In the genomic region with DNA sequence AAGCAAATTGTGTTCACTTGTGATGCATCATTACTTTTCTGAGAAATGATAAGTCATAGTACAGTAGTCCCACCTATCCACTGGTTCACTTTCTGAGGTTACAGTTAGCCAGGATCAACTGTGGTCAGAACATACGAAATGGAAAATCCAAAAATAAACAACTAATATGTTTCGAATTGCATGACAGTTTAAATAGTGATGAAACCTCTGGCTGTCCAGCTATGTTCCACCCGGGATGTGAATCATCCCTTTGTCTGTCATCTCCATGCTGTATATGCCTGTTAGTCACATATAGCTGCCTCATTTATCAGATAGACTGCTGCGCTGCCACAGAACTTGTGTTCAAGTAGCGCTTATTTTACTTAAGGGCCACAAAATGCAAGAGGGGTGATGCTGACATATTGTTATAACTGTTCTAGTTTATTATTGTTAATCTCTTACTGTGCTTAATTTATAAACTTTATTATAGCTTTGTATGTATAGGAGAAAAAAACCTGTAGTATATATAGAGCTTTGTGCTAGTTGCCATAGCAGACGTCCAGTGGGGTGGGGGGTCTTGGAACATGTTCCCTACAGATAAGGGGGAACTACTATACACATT, we compare ENCODE assay signal across 10 cellular contexts. TPM values are rescaled to one million over a fixed set of nuclear protein-coding genes. Genes with fewer than 3 reads are reported as not detected.
A peak's percentile ranks its signal among the peaks of the same experiment; 100 is the strongest.
DNase-seq lines count a peak whose midpoint lies in the region; ATAC-seq and TF ChIP-seq lines count a peak whose summit lies in the region.
"Had no signal": no experiment of that assay in that cellular context is flagged by ENCODE, and none has a peak within 500 bp of the region (broad histone marks: within the 10 kb centered on the region; RNA-seq: fewer than 3 reads in every experiment).

No MANE protein-coding gene starts in this region.

- peak overlapping the region; percentile 38 for H3K4me2 ChIP-seq in SK-N-SH

- TF ChIP-seq EP300 in SK-N-SH (IDR thresholded peaks at IDR 0.05; ENCODE audit: borderline replicate concordance in 1 of 2, low read depth in 1 of 2, low read length in 1 of 2): peak in 1 of 2 experiments; percentile 60; a peak in 1 of 4 replicates

- no peaks in the 10 kb centered on the region for H3K9me2 ChIP-seq in SK-N-SH

- H2AFZ ChIP-seq in SK-N-SH (ENCODE audit: low read depth): 0 out of 2 replicates have a peak overlapping the region, but pooled peaks have one; percentile 35

- H3K4me1 ChIP-seq in SK-N-SH (ENCODE audit: control insufficient read depth in 1 of 2, insufficient read depth in 2 of 2, low read depth in 1 of 2, low read length in 1 of 2) (peaks cover 14 to 28% of the 10 kb centered on the region in 2 experiments; a peak in 3 of 4 replicates), foreskin keratinocyte (peaks cover 42% of the 10 kb centered on the region)

- peaks cover 23% of the 10 kb centered on the region for H3F3A ChIP-seq in SK-N-SH (replicated peaks; ENCODE audit: insufficient read depth)

- H3K36me3 Mint-ChIP-seq in stimulated activated effector memory CD8-positive, alpha-beta T cell treated with anti-CD3 and anti-CD28 coated beads, Interleukin-12 subunit alpha, Interleukin-12 subunit beta, amount 100 ng/mL, for 72 hours: no peaks in the 10 kb centered on the region
- H3K36me3 Mint-ChIP-seq: CD4-positive, CD25-positive, alpha-beta regulatory T cell had no signal

- peak overlapping the region; percentile 41; the same call in 1 of the 2 replicates for H3K9ac ChIP-seq in SK-N-SH

- peak; percentile 15 for DNase-seq in activated naive CD4-positive, alpha-beta T cell treated with Interleukin-2 at 50 U/mL for 16 hours
- no peak for DNase-seq in activated naive CD4-positive, alpha-beta T cell (lab: John Stamatoyannopoulos, UW)
- DNase-seq in SK-N-SH: no peak
- peak; percentile 88 to 92 for DNase-seq in foreskin keratinocyte
- DNase-seq in stimulated activated effector memory CD8-positive, alpha-beta T cell treated with anti-CD3 and anti-CD28 coated beads, Interleukin-12 subunit alpha, Interleukin-12 subunit beta, amount 100 ng/mL, for 72 hours (ENCODE audit: low spot score in 2 of 2): no peak
- DNase-seq: CD4-positive, CD25-positive, alpha-beta regulatory T cell; NCI-H1092 had no signal

- H3K9me3 Mint-ChIP-seq in stimulated activated effector memory CD8-positive, alpha-beta T cell treated with anti-CD3 and anti-CD28 coated beads, Interleukin-12 subunit alpha, Interleukin-12 subunit beta, amount 100 ng/mL, for 72 hours: no peaks in the 10 kb centered on the region

- no peak for TF ChIP-seq POLR2A in GM18505 (IDR thresholded peaks at IDR 0.05; ENCODE audit: borderline replicate concordance, extremely low read depth, insufficient read depth, insufficient read length)

- H3K27me3 ChIP-seq in SK-N-SH (ENCODE audit: insufficient read depth): no peaks in the 10 kb centered on the region
- H3K27me3 ChIP-seq in foreskin keratinocyte: no peaks in the 10 kb centered on the region

- ATAC-seq in foreskin keratinocyte (peak; percentile 99), GM21717 (IDR thresholded peaks at IDR 0.05; ENCODE audit: unreplicated experiment) (no peak), GM18505 (IDR thresholded peaks at IDR 0.05; ENCODE audit: unreplicated experiment) (no peak), GM18861 (IDR thresholded peaks at IDR 0.05; ENCODE audit: unreplicated experiment) (no peak)
- ATAC-seq in stimulated activated effector memory CD8-positive, alpha-beta T cell treated with anti-CD3 and anti-CD28 coated beads, Interleukin-12 subunit alpha, Interleukin-12 subunit beta, amount 100 ng/mL, for 72 hours: peak; percentile 92

- H3K4me1 Mint-ChIP-seq in stimulated activated effector memory CD8-positive, alpha-beta T cell treated with anti-CD3 and anti-CD28 coated beads, Interleukin-12 subunit alpha, Interleukin-12 subunit beta, amount 100 ng/mL, for 72 hours: no peaks in the 10 kb centered on the region

- H3K4me3 Mint-ChIP-seq in stimulated activated effector memory CD8-positive, alpha-beta T cell treated with anti-CD3 and anti-CD28 coated beads, Interleukin-12 subunit alpha, Interleukin-12 subunit beta, amount 100 ng/mL, for 72 hours: peak overlapping the region; percentile 14
- H3K4me3 Mint-ChIP-seq: CD4-positive, CD25-positive, alpha-beta regulatory T cell had no signal

- CTCF ChIA-PET in SK-N-SH (lab: Yijun Ruan, JAX): interaction anchor here (1.3 kb wide), 1 partner anchor 43 kb away, joined by 7 read pairs; no protein-coding TSS in a partner anchor

- peaks cover 85% of the 10 kb centered on the region for H3K79me2 ChIP-seq in SK-N-SH (ENCODE audit: insufficient read depth)

- no peaks in the 10 kb centered on the region for H3K9me3 ChIP-seq in SK-N-SH

- TF ChIP-seq CTCF in SK-N-SH (IDR thresholded peaks at IDR 0.05) (no peak), foreskin keratinocyte (conservative IDR thresholded peaks at IDR 0.05) (no peak)

- H3K27ac ChIP-seq in SK-N-SH (ENCODE audit: low read depth in 2 of 2, low read length in 1 of 2): peak overlapping the region; percentile 39 to 87; a peak in 3 of 4 replicates
- H3K27ac ChIP-seq in foreskin keratinocyte: peak overlapping the region; percentile 90

- H3K4me3 ChIP-seq in SK-N-SH (ENCODE audit: low read depth in 2 of 2, low read length in 1 of 2): no peak overlapping the region

- peak overlapping the region; percentile 53 for H3K27ac Mint-ChIP-seq in stimulated activated effector memory CD8-positive, alpha-beta T cell treated with anti-CD3 and anti-CD28 coated beads, Interleukin-12 subunit alpha, Interleukin-12 subunit beta, amount 100 ng/mL, for 72 hours
- H3K27ac Mint-ChIP-seq: CD4-positive, CD25-positive, alpha-beta regulatory T cell had no signal

- H4K20me1 ChIP-seq in SK-N-SH (ENCODE audit: insufficient read depth): peaks cover 4% of the 10 kb centered on the region; the same call in 1 of the 2 replicates

- no peaks in the 10 kb centered on the region for H3K36me3 ChIP-seq in SK-N-SH (replicated peaks in 1 of 2; ENCODE audit: control insufficient read depth in 1 of 2, insufficient read depth in 2 of 2, low read length in 1 of 2)

- POLR2A ChIA-PET in SK-N-SH (lab: Yijun Ruan, JAX): no interaction called here

- TF ChIP-seq RAD21 in SK-N-SH (IDR thresholded peaks at IDR 0.05; ENCODE audit: low read length): no peak

- 12% methylated on average over 6 of the region's 6 CpGs for WGBS in SK-N-SH (ENCODE audit: low lambda C conversion rate)

TF ChIP-seq in SK-N-SH, 30 proteins besides CTCF, POLR2A, EP300 and RAD21 (continues in another document):
- peak; percentile 94 for TF ChIP-seq FOXM1 (IDR thresholded peaks at IDR 0.05; ENCODE audit: low read depth)
- TF ChIP-seq JUND (IDR thresholded peaks at IDR 0.05): peak; percentile 77
- no peak for TF ChIP-seq TAF1 (IDR thresholded peaks at IDR 0.05; ENCODE audit: borderline replicate concordance, low read depth, low read length)
- no peak for TF ChIP-seq RCOR1 (IDR thresholded peaks at IDR 0.05; ENCODE audit: low read length)
- no peak for TF ChIP-seq ELF1 (IDR thresholded peaks at IDR 0.05)
- TF ChIP-seq, protein P1, sequence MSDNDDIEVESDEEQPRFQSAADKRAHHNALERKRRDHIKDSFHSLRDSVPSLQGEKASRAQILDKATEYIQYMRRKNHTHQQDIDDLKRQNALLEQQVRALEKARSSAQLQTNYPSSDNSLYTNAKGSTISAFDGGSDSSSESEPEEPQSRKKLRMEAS (IDR thresholded peaks at IDR 0.05; ENCODE audit: low read depth): peak; percentile 27; the same call in 1 of the 2 replicates
- TF ChIP-seq TCF12 (IDR thresholded peaks at IDR 0.05): peak; percentile 75
- TF ChIP-seq, protein P2, sequence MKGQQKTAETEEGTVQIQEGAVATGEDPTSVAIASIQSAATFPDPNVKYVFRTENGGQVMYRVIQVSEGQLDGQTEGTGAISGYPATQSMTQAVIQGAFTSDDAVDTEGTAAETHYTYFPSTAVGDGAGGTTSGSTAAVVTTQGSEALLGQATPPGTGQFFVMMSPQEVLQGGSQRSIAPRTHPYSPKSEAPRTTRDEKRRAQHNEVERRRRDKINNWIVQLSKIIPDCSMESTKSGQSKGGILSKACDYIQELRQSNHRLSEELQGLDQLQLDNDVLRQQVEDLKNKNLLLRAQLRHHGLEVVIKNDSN (IDR thresholded peaks at IDR 0.05; ENCODE audit: borderline replicate concordance, low read depth): no peak
- TF ChIP-seq EZH2phosphoT487 (IDR thresholded peaks at IDR 0.05; ENCODE audit: borderline replicate concordance, low read depth): no peak
- TF ChIP-seq FOSL2 (IDR thresholded peaks at IDR 0.05; ENCODE audit: borderline replicate concordance, low read depth): peak; percentile 80
- TF ChIP-seq RFX5 (IDR thresholded peaks at IDR 0.05; ENCODE audit: low read length): no peak
- TF ChIP-seq NFIC (IDR thresholded peaks at IDR 0.05; ENCODE audit: borderline replicate concordance): peak; percentile 34; the same call in 1 of the 2 replicates
- TF ChIP-seq, protein P3, sequence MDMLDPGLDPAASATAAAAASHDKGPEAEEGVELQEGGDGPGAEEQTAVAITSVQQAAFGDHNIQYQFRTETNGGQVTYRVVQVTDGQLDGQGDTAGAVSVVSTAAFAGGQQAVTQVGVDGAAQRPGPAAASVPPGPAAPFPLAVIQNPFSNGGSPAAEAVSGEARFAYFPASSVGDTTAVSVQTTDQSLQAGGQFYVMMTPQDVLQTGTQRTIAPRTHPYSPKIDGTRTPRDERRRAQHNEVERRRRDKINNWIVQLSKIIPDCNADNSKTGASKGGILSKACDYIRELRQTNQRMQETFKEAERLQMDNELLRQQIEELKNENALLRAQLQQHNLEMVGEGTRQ (IDR thresholded peaks at IDR 0.05; ENCODE audit: borderline replicate concordance, low read depth, low read length): no peak
- TF ChIP-seq RXRA (IDR thresholded peaks at IDR 0.05; ENCODE audit: borderline replicate concordance, low read depth): no peak; the same call in 1 of the 2 replicates

RNA-seq across cellular contexts. Expression of a gene that starts 29.2 kb away (rescaled TPM):
- polyA plus RNA-seq in SK-N-SH (2012; rRNA removed) (21.1 and 25.1 TPM in 2 replicates), foreskin keratinocyte (7.6 and 10.1 TPM in 2 replicates)
- polyA plus RNA-seq in SK-N-SH (2012; cell fraction: cytosol; rRNA removed): 16.9 and 18.7 TPM in 2 replicates
- polyA plus RNA-seq in SK-N-SH (2012; cell fraction: nucleus; rRNA removed): 53.9 and 73.4 TPM in 2 replicates
- 64.6 and 73.1 TPM in 2 replicates for total RNA-seq in foreskin keratinocyte

Comparison
In these comparisons a context has a peak if more than half of its experiments do, and no peak if none do; other contexts are left out.
1. DNase-seq: peak in activated naive CD4-positive, alpha-beta T cell treated with Interleukin-2 at 50 U/mL for 16 hours (single experiment) and foreskin keratinocyte (2 of 2); none in activated naive CD4-positive, alpha-beta T cell (0 of 4), SK-N-SH (single experiment) and stimulated activated effector memory CD8-positive, alpha-beta T cell treated with anti-CD3 and anti-CD28 coated beads, Interleukin-12 subunit alpha, Interleukin-12 subunit beta, amount 100 ng/mL, for 72 hours (0 of 2).
2. ATAC-seq: peak in foreskin keratinocyte (single experiment) and stimulated activated effector memory CD8-positive, alpha-beta T cell treated with anti-CD3 and anti-CD28 coated beads, Interleukin-12 subunit alpha, Interleukin-12 subunit beta, amount 100 ng/mL, for 72 hours (single experiment); none in GM21717 (single experiment), GM18505 (single experiment) and GM18861 (single experiment).